Comparison of ENCODE assay signal across 23 cellular contexts in the genomic region with DNA sequence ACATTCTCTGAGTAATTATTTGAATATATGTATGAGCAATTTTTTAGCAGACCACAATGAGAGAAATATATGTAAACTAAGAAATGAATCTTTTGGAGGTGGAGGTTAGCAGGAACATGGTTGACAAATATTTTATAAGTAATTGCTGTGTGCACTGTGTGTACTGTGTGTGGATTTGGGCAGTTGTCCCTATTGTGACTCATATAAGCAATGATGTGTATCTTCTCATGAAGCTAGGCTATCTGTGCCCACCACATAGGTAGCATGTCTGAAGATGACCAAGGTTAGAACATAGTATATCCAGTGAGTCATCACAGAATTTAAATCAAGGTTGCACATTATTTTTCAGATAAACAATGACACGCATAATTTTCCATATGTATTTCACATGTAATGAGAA.
"Had no signal": no experiment of that assay in that cellular context is flagged by ENCODE, and none has a peak within 500 bp of the region (broad histone marks: within the 10 kb centered on the region; RNA-seq: fewer than 3 reads in every experiment).

No MANE protein-coding gene starts in this region.

- H3K27ac Mint-ChIP-seq: activated B cell treated with CpG ODN at 0.5 μM for 24 hours; activated CD4-positive, alpha-beta T cell treated with anti-CD3 and anti-CD28 coated beads for 36 hours; activated naive CD8-positive, alpha-beta T cell; activated T-cell treated with anti-CD3 and anti-CD28 coated beads, Interleukin-2, amount 50 U/mL, for 24 hours; activated T-helper 17 cell treated with anti-CD3 and anti-CD28 coated beads, Interleukin-2, amount 50 U/mL, for 72 hours; naive B cell; T-cell; T-helper 2 cell treated with Interferon-gamma antibody and Interleukin-4, amounts not matched to agents 5 μg/mL and 100 μg/mL, for 36 hours had no signal

- H3K4me1 Mint-ChIP-seq: activated B cell treated with CpG ODN at 0.5 μM for 24 hours; activated CD4-positive, alpha-beta T cell treated with anti-CD3 and anti-CD28 coated beads for 36 hours; activated T-helper 17 cell treated with anti-CD3 and anti-CD28 coated beads, Interleukin-2, amount 50 U/mL, for 72 hours; naive B cell; T-cell had no signal

- DNase-seq: activated B cell treated with CpG ODN at 0.5 μM for 24 hours; activated CD4-positive, alpha-beta T cell treated with anti-CD3 and anti-CD28 coated beads for 36 hours; activated CD4-positive, alpha-beta T cell treated with anti-CD3 and anti-CD28 coated beads, Interleukin-2, amount 50 U/mL, for 4 hours; activated CD8-positive, alpha-beta memory T cell treated with anti-CD3 and anti-CD28 coated beads for 24 hours; activated CD8-positive, alpha-beta memory T cell treated with anti-CD3 and anti-CD28 coated beads, Interleukin-2, amount 50 U/mL, for 4 hours; activated T-cell treated with anti-CD3 and anti-CD28 coated beads, Interleukin-2, amount 50 U/mL, for 24 hours; adrenal gland; cortex of kidney; heart right ventricle; lower lobe of right lung; mesendoderm; mucosa of descending colon; naive B cell; occipital lobe; sigmoid colon; stimulated activated CD4-positive, alpha-beta T cell treated with anti-CD3 and anti-CD28 coated beads, Interleukin-4, amount 100 ng/mL, for 4 hours; stimulated activated naive CD8-positive, alpha-beta T cell treated with anti-CD3 and anti-CD28 coated beads, Interleukin-15, Interleukin-2, amounts not matched to agents 100 U/mL and 50 U/mL, for 24 hours; T-cell had no signal

- H3K4me1 ChIP-seq: adrenal gland, ascending aorta, heart right ventricle, lower lobe of right lung, sigmoid colon had no signal

- FAIRE-seq: keratinocyte had no signal

- H3K27me3 Mint-ChIP-seq: activated B cell treated with CpG ODN at 0.5 μM for 24 hours; activated CD4-positive, alpha-beta T cell treated with anti-CD3 and anti-CD28 coated beads for 36 hours; activated naive CD8-positive, alpha-beta T cell; activated T-cell treated with anti-CD3 and anti-CD28 coated beads, Interleukin-2, amount 50 U/mL, for 24 hours; activated T-helper 17 cell treated with anti-CD3 and anti-CD28 coated beads, Interleukin-2, amount 50 U/mL, for 72 hours; naive B cell; T-cell had no signal

- H3K4me3 ChIP-seq: adrenal gland, ascending aorta, heart right ventricle, lower lobe of right lung, mucosa of descending colon, sigmoid colon had no signal

- H3K27ac ChIP-seq: ascending aorta, heart right ventricle, lower lobe of right lung, sigmoid colon had no signal

- H3K27me3 ChIP-seq: adrenal gland, ascending aorta, heart right ventricle, sigmoid colon had no signal

- H3K36me3 ChIP-seq: adrenal gland, ascending aorta, heart right ventricle, lower lobe of right lung, sigmoid colon had no signal

- H3K9me3 ChIP-seq: adrenal gland, ascending aorta, lower lobe of right lung, sigmoid colon had no signal

- H3K9me3 Mint-ChIP-seq: activated B cell treated with CpG ODN at 0.5 μM for 24 hours; activated T-cell treated with anti-CD3 and anti-CD28 coated beads, Interleukin-2, amount 50 U/mL, for 24 hours; activated T-helper 17 cell treated with anti-CD3 and anti-CD28 coated beads, Interleukin-2, amount 50 U/mL, for 72 hours had no signal

- H3K36me3 Mint-ChIP-seq: activated naive CD8-positive, alpha-beta T cell; naive B cell; T-cell had no signal

- H3K4me3 Mint-ChIP-seq: activated B cell treated with CpG ODN at 0.5 μM for 24 hours; activated CD4-positive, alpha-beta T cell treated with anti-CD3 and anti-CD28 coated beads for 36 hours; activated naive CD8-positive, alpha-beta T cell; activated T-cell treated with anti-CD3 and anti-CD28 coated beads, Interleukin-2, amount 50 U/mL, for 24 hours; activated T-helper 17 cell treated with anti-CD3 and anti-CD28 coated beads, Interleukin-2, amount 50 U/mL, for 72 hours; naive B cell; T-cell; T-helper 2 cell treated with Interferon-gamma antibody and Interleukin-4, amounts not matched to agents 5 μg/mL and 100 μg/mL, for 36 hours had no signal
